ENCODE assay signal across 8 cellular contexts in the genomic region with DNA sequence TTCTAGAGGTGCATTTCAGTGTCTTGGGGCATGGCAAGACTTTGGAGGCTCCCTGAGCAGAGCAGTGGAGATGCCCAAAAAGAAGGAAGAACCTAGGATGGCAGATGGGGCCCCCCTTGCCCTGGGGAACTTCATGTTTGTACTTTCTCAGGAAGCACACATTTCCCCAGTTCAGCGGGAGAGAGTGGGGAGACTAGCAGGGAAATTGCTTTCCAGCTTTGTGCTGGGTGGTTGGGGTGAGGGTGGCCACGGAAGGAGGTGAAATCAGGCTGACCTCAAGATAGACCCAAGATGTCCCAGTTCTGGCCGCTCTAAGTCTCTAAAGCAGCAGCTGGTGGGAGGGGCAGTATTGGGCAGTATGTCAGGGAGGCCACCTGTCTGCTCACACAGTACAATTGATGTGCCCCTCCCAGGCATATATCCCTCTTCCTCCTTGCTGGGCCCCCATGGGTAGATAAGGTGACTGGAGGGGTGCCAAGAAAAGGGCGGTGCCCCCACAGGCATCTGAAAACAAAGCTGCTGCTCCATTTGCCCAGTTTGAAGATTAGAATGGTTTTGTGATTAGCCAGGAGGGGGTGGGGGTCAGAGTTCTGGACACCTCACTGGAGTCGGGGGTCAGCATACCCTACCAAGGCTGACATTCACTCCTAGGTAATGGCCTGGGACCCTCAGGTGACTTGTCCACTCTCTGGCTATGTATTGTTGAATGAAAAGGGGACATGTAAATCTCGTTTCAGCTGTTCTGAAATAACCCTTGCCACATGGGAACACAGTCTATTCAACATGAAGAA. TPM values are rescaled to one million over a fixed set of nuclear protein-coding genes. Genes with fewer than 3 reads are reported as not detected.
DNase-seq lines count a peak whose midpoint lies in the region; ATAC-seq, FAIRE-seq and TF ChIP-seq lines count a peak whose summit lies in the region.

No MANE protein-coding gene starts in this region.

- H3K27me3 ChIP-seq in mammary epithelial cell (ENCODE audit: insufficient read depth, low read length) = no peaks in the 10 kb centered on the region
- no peaks in the 10 kb centered on the region for H3K27me3 ChIP-seq in HepG2 (ENCODE audit: control insufficient read depth in 1 of 2, insufficient read depth in 2 of 2, low read length in 2 of 2)
- no peaks in the 10 kb centered on the region for H3K27me3 ChIP-seq in transverse colon
- no peaks in the 10 kb centered on the region for H3K27me3 ChIP-seq in MM.1S (replicated peaks; ENCODE audit: insufficient read depth, low read length)

- no peak for TF ChIP-seq RAD21 in HepG2 (CRISPR knock-in tag; IDR thresholded peaks at IDR 0.05)

- intact Hi-C loops in mammary epithelial cell (cut with micrococcal nuclease) = loop anchor here (1.0 to 5.0 kb wide), 2 partner anchors 8 to 132 kb away; partner anchors contain the start of gene STAT3
- intact Hi-C loops in HepG2 (cut with micrococcal nuclease; ENCODE audit: unreplicated experiment) = no loop called here
- intact Hi-C loops in transverse colon (cut with DNase I; ENCODE audit: low total_unique reads) = no loop called here

- H2AFZ ChIP-seq in mammary epithelial cell (ENCODE audit: low read depth, low read length) (peak overlapping the region; percentile 40), HepG2 (ENCODE audit: low read length) (no peak overlapping the region), MM.1S (ENCODE audit: low read length) (no peak overlapping the region)

- H3K4me2 ChIP-seq in mammary epithelial cell (ENCODE audit: insufficient read depth, low read depth, low read length) (peak overlapping the region; percentile 3), HepG2 (ENCODE audit: low read depth, low read length) (peak overlapping the region; percentile 53; the same call in 1 of the 2 replicates), MM.1S (ENCODE audit: low read depth, low read length) (no peak overlapping the region)

- H4K20me1 ChIP-seq in mammary epithelial cell (ENCODE audit: insufficient read depth, low read length) (no peaks in the 10 kb centered on the region), HepG2 (ENCODE audit: insufficient read depth, low read length) (no peaks in the 10 kb centered on the region), MM.1S (ENCODE audit: insufficient read depth, low read length) (no peaks in the 10 kb centered on the region)

- H3K9me3 ChIP-seq in mammary epithelial cell (replicated peaks; ENCODE audit: insufficient read depth, low read length) (no peaks in the 10 kb centered on the region), HepG2 (ENCODE audit: low read length) (no peaks in the 10 kb centered on the region), transverse colon (no peaks in the 10 kb centered on the region), MM.1S (replicated peaks; ENCODE audit: insufficient read depth, low read length) (no peaks in the 10 kb centered on the region)

- DNase-seq in Kasumi-1 (lab: John Stamatoyannopoulos, UW) (peak; percentile 45 to 50), mammary epithelial cell (no peak), HepG2 (ENCODE audit: low spot score) (peak; percentile 63), transverse colon (peak; percentile 91), MM.1S (no peak)
- DNase-seq in activated naive CD4-positive, alpha-beta T cell treated with Interleukin-2 at 50 U/mL for 16 hours = no peak

- FAIRE-seq in HepG2 (lab: Jason Lieb, UNC) = peak; percentile 4

- no peak for TF ChIP-seq POLR2A in HepG2 (IDR thresholded peaks at IDR 0.05; ENCODE audit: insufficient read depth in 1 of 2, low read depth in 2 of 2, low read length in 2 of 2)
- TF ChIP-seq POLR2A in transverse colon (IDR thresholded peaks at IDR 0.05) = no peak

- H3K79me2 ChIP-seq in mammary epithelial cell (ENCODE audit: insufficient read depth, low read length) (no peaks in the 10 kb centered on the region), HepG2 (ENCODE audit: insufficient read depth, low read length) (no peaks in the 10 kb centered on the region), MM.1S (ENCODE audit: low read length) (no peaks in the 10 kb centered on the region)

- peaks cover 44% of the 10 kb centered on the region for H3K4me1 ChIP-seq in mammary epithelial cell (ENCODE audit: insufficient read depth, low read length)
- peaks cover 64% of the 10 kb centered on the region for H3K4me1 ChIP-seq in HepG2 (ENCODE audit: insufficient read depth, low read length)
- H3K4me1 ChIP-seq in transverse colon = peaks cover 48 to 63% (median 60%) of the 10 kb centered on the region in 4 donors
- no peaks in the 10 kb centered on the region for H3K4me1 ChIP-seq in MM.1S (ENCODE audit: low read length)

- H3K9ac ChIP-seq in mammary epithelial cell (ENCODE audit: insufficient read depth, low read length) (no peak overlapping the region), HepG2 (ENCODE audit: insufficient read depth, low read depth, low read length) (peak overlapping the region; percentile 54), MM.1S (ENCODE audit: low read length) (no peak overlapping the region)

- H3K27ac ChIP-seq in mammary epithelial cell (ENCODE audit: insufficient read depth, low read depth, low read length) = peak overlapping the region; percentile 64
- H3K27ac ChIP-seq in HepG2 (ENCODE audit: extremely low read length, insufficient read depth, low read length) = peak overlapping the region; percentile 70
- H3K27ac ChIP-seq in transverse colon = peak overlapping the region; percentile 89 to 98 (median 92)
- H3K27ac ChIP-seq in MM.1S (ENCODE audit: low read length) = no peak overlapping the region

- no peaks in the 10 kb centered on the region for H3K36me3 ChIP-seq in mammary epithelial cell (ENCODE audit: insufficient read depth, low read length)
- H3K36me3 ChIP-seq in HepG2 (replicated peaks in 1 of 2; ENCODE audit: control insufficient read depth in 1 of 2, insufficient read depth in 2 of 2, low read length in 2 of 2) = peaks cover 15 to 20% of the 10 kb centered on the region in 2 experiments
- H3K36me3 ChIP-seq in transverse colon = peaks cover 0 to 9% (median 0%) of the 10 kb centered on the region in 4 donors
- no peaks in the 10 kb centered on the region for H3K36me3 ChIP-seq in MM.1S (replicated peaks; ENCODE audit: insufficient read depth, low read length)

- TF ChIP-seq CTCF in mammary epithelial cell (conservative IDR thresholded peaks at IDR 0.05 in 1 of 2, IDR thresholded peaks at IDR 0.05 in 1 of 2; ENCODE audit: extremely low read depth in 1 of 2, insufficient read depth in 1 of 2, low read depth in 1 of 2, low read length in 2 of 2) (no peak), HepG2 (CRISPR knock-in tag; IDR thresholded peaks at IDR 0.05) (no peak), transverse colon (IDR thresholded peaks at IDR 0.05) (no peak), MM.1S (IDR thresholded peaks at IDR 0.05; ENCODE audit: low read length) (no peak)

- dilution Hi-C loops in mammary epithelial cell (cut with HindIII; ENCODE audit: low sequenced_read_pairs) = no loop called here

- H3K4me3 ChIP-seq in mammary epithelial cell (replicated peaks in 1 of 3; ENCODE audit: insufficient read depth in 1 of 3, low read depth in 2 of 3, low read length in 3 of 3) = no peak overlapping the region
- no peak overlapping the region for H3K4me3 ChIP-seq in HepG2 (replicated peaks in 1 of 3; ENCODE audit: insufficient read depth in 1 of 3, low read depth in 2 of 3, low read length in 3 of 3)
- H3K4me3 ChIP-seq in transverse colon = no peak overlapping the region
- no peak overlapping the region for H3K4me3 ChIP-seq in MM.1S (ENCODE audit: low read length)

- TF ChIP-seq EP300 in HepG2 (IDR thresholded peaks at IDR 0.05; ENCODE audit: low read depth in 2 of 2, low read length in 2 of 2) (no peak; a peak in 1 of 4 replicates), HepG2 (CRISPR knock-in tag; IDR thresholded peaks at IDR 0.05; ENCODE audit: borderline replicate concordance) (no peak), transverse colon (IDR thresholded peaks at IDR 0.05; ENCODE audit: low read depth) (no peak)

- no peaks in the 10 kb centered on the region for H3K9me2 ChIP-seq in MM.1S (replicated peaks; ENCODE audit: insufficient read depth, low read length)

- 39% methylated on average over 4 of the region's 6 CpGs for WGBS in mammary epithelial cell (ENCODE audit: low coverage, missing lambda C conversion rate)
- 70% methylated on average over 6 of the region's 6 CpGs for WGBS in HepG2 (ENCODE audit: low lambda C conversion rate)
- WGBS in transverse colon (ENCODE audit: low coverage in 1 of 2), 2 donors = 21 to 34% methylated on average over 3 to 6 of the region's 6 CpGs

- CTCF ChIA-PET in mammary epithelial cell (lab: Charles Lee; ENCODE audit: low non-redundant PET) = interaction anchor here (0.5 kb wide), 1 partner anchor 152 kb away, joined by 4 read pairs; no protein-coding TSS in a partner anchor
- CTCF ChIA-PET in HepG2 (lab: Yijun Ruan, JAX; ENCODE audit: low intra/inter-chr PET ratio, low total read pairs) = interaction anchor here (1.4 to 2.5 kb wide), 2 partner anchors 8 to 59 kb away, joined by 3 to 28 read pairs; partner anchors contain the start of gene PSMC3IP

- ATAC-seq in HepG2 (no peak), HG02678 (IDR thresholded peaks at IDR 0.05; ENCODE audit: unreplicated experiment) (no peak), GM18907 (IDR thresholded peaks at IDR 0.05; ENCODE audit: unreplicated experiment) (no peak)

- POLR2A ChIA-PET in HepG2 (lab: Yijun Ruan, JAX) = interaction anchor here (1.2 to 4.3 kb wide), 13 partner anchors 8 to 130 kb away, joined by 3 to 52 read pairs (median 7); partner anchors contain the start of genes CAVIN1, NAGLU, RETREG3 and STAT3

- no TSS peak for BruUV-seq in mammary epithelial cell (replicated peaks; lab: Mats Ljungman, UMichigan)
- BruUV-seq in HepG2 (replicated peaks; lab: Mats Ljungman, UMichigan) = no TSS peak

- in situ Hi-C loops in mammary epithelial cell (cut with MboI; ENCODE audit: low sequenced_read_pairs in 2 of 2) = no loop called here
- in situ Hi-C loops in HepG2 (cut with HindIII; ENCODE audit: extremely low pct_ligation_motif_present, low pct_unique_long_range_greater_than_20kb) = loop anchor here (5.0 kb wide), 1 partner anchor 97 kb away; the partner anchor contains the start of gene CAVIN1
- in situ Hi-C loops in transverse colon (cut with MboI; ENCODE audit: low pct_ligation_motif_present in 1 of 4, low pct_unique_long_range_greater_than_20kb in 1 of 4, low sequenced_read_pairs in 3 of 4) = loop anchor here in 2 of 4 donors (25.0 kb wide), 3 partner anchors 107 to 207 kb away; partner anchors contain the start of gene CAVIN1 (in 1 of the 2)

- H3F3A ChIP-seq in MM.1S (ENCODE audit: insufficient read depth, low read length) = no peaks in the 10 kb centered on the region

RNA-seq across cellular contexts. Expression of gene NAGLU, which starts 17.1 kb away (rescaled TPM):
- total RNA-seq in mammary epithelial cell (10 to 100 TPM; 22.7 to 25.2 TPM), HepG2 (2016; rRNA removed; fragmentation: Illumina TruSeq; extraction: Trizol) (13.1 and 40.1 TPM in 2 replicates), transverse colon (10 to 100 TPM; 35.4 to 95.7 (median 66.2) TPM)
- polyA plus RNA-seq in mammary epithelial cell (17.5 TPM), HepG2 (2011; rRNA removed) (28.2 and 29.4 TPM in 2 replicates)
- 28.6 TPM for polyA minus RNA-seq in mammary epithelial cell
- 11.7 and 11.8 TPM in 2 replicates for total RNA-seq in HepG2 (2016; cell fraction: cytosol; rRNA removed; fragmentation: Illumina TruSeq; extraction: Trizol; ENCODE audit: low read depth)
- 11.6 and 40.3 TPM in 2 replicates for total RNA-seq in HepG2 (2016; cell fraction: insoluble cytoplasmic fraction; rRNA removed; fragmentation: Illumina TruSeq; extraction: Trizol)
- total RNA-seq in HepG2 (2016; cell fraction: membrane; rRNA removed; fragmentation: Illumina TruSeq; extraction: Trizol) = 16.4 and 17.9 TPM in 2 replicates
- 46.8 and 52.2 TPM in 2 replicates for total RNA-seq in HepG2 (2016; cell fraction: nucleus; rRNA removed; fragmentation: Illumina TruSeq; extraction: Trizol)
- 19.2 and 36.3 TPM in 2 replicates for polyA plus RNA-seq in HepG2 (2011; cell fraction: cytosol; rRNA removed)
- 76.6 and 98.9 TPM in 2 replicates for polyA plus RNA-seq in HepG2 (2011; cell fraction: nucleus; rRNA removed)
- 20.7 and 21.0 TPM in 2 replicates for polyA plus RNA-seq in HepG2 (2012)
- 8.0 and 8.6 TPM in 2 replicates for polyA plus RNA-seq in HepG2 (2016; cell fraction: cytosol; fragmentation: Illumina TruSeq; extraction: Trizol; ENCODE audit: low read depth)
- polyA plus RNA-seq in HepG2 (2016; cell fraction: insoluble cytoplasmic fraction; fragmentation: Illumina TruSeq; extraction: Trizol; ENCODE audit: low read depth) = 12.0 and 16.4 TPM in 2 replicates
- 11.8 and 12.2 TPM in 2 replicates for polyA plus RNA-seq in HepG2 (2016; cell fraction: membrane; fragmentation: Illumina TruSeq; extraction: Trizol; ENCODE audit: low read depth)
- polyA plus RNA-seq in HepG2 (2016; cell fraction: nucleus; fragmentation: Illumina TruSeq; extraction: Trizol; ENCODE audit: insufficient read depth, low read depth) = 83.1 and 85.8 TPM in 2 replicates
- polyA minus RNA-seq in HepG2 (2011; rRNA and poly(A)+ RNA removed; ENCODE audit: low replicate concordance) = 23.9 and 52.5 TPM in 2 replicates
- 17.1 and 17.5 TPM in 2 replicates for polyA minus RNA-seq in HepG2 (2011; cell fraction: cytosol; rRNA and poly(A)+ RNA removed)
- 31.7 and 32.4 TPM in 2 replicates for polyA minus RNA-seq in HepG2 (2011; cell fraction: nucleus; rRNA and poly(A)+ RNA removed)

RNA-seq across cellular contexts. Expression of gene HSD17B1, which starts 33.8 kb away (rescaled TPM):
- total RNA-seq in mammary epithelial cell (10 to 100 TPM; 19.3 to 23.8 TPM), HepG2 (2016; rRNA removed; fragmentation: Illumina TruSeq; extraction: Trizol) (0.77 and 0.93 TPM in 2 replicates), transverse colon (1 to 10 TPM in 1 of 4 donors, under 1 TPM in 2, not detected in 1; 0.41 to 2.2 (median 0.95) TPM)
- polyA plus RNA-seq in mammary epithelial cell (5.8 TPM), HepG2 (2011; rRNA removed) (0.34 and 0.54 TPM in 2 replicates)
- polyA minus RNA-seq in mammary epithelial cell = 0.16 TPM
- total RNA-seq in HepG2 (2016; cell fraction: cytosol; rRNA removed; fragmentation: Illumina TruSeq; extraction: Trizol; ENCODE audit: low read depth) = 0.88 and 1.6 TPM in 2 replicates
- 1.00 and 1.1 TPM in 2 replicates for total RNA-seq in HepG2 (2016; cell fraction: insoluble cytoplasmic fraction; rRNA removed; fragmentation: Illumina TruSeq; extraction: Trizol)
- 0.71 and 0.90 TPM in 2 replicates for total RNA-seq in HepG2 (2016; cell fraction: membrane; rRNA removed; fragmentation: Illumina TruSeq; extraction: Trizol)
- total RNA-seq in HepG2 (2016; cell fraction: nucleus; rRNA removed; fragmentation: Illumina TruSeq; extraction: Trizol) = 0.53 and 1.1 TPM in 2 replicates
- 0.22 and 0.75 TPM in 2 replicates for polyA plus RNA-seq in HepG2 (2011; cell fraction: cytosol; rRNA removed)
- polyA plus RNA-seq in HepG2 (2011; cell fraction: nucleus; rRNA removed) = 2.1 and 2.9 TPM in 2 replicates
- 3.1 and 4.6 TPM in 2 replicates for polyA plus RNA-seq in HepG2 (2012)
- 0.66 and 0.93 TPM in 2 replicates for polyA plus RNA-seq in HepG2 (2016; cell fraction: cytosol; fragmentation: Illumina TruSeq; extraction: Trizol; ENCODE audit: low read depth)
- polyA plus RNA-seq in HepG2 (2016; cell fraction: insoluble cytoplasmic fraction; fragmentation: Illumina TruSeq; extraction: Trizol; ENCODE audit: low read depth) = 0.40 and 0.55 TPM in 2 replicates
- 0.49 TPM in 2 replicates for polyA plus RNA-seq in HepG2 (2016; cell fraction: membrane; fragmentation: Illumina TruSeq; extraction: Trizol; ENCODE audit: low read depth)
- 1.3 and 1.4 TPM in 2 replicates for polyA plus RNA-seq in HepG2 (2016; cell fraction: nucleus; fragmentation: Illumina TruSeq; extraction: Trizol; ENCODE audit: insufficient read depth, low read depth)
- polyA minus RNA-seq in HepG2 (2011; rRNA and poly(A)+ RNA removed; ENCODE audit: low replicate concordance) = 0.94 and 1.4 TPM in 2 replicates
- 0.62 and 0.89 TPM in 2 replicates for polyA minus RNA-seq in HepG2 (2011; cell fraction: cytosol; rRNA and poly(A)+ RNA removed)
- 1.2 and 1.3 TPM in 2 replicates for polyA minus RNA-seq in HepG2 (2011; cell fraction: nucleus; rRNA and poly(A)+ RNA removed)

RNA-seq across cellular contexts. Expression of gene COASY, which starts 43.0 kb away (rescaled TPM):
- 10 to 100 TPM; 26.0 to 90.1 TPM for total RNA-seq in mammary epithelial cell
- 61.1 TPM for polyA plus RNA-seq in mammary epithelial cell
- 92.7 TPM for polyA minus RNA-seq in mammary epithelial cell
- 90.7 and 115 TPM in 2 replicates for total RNA-seq in HepG2 (2016; rRNA removed; fragmentation: Illumina TruSeq; extraction: Trizol)
- 22.2 and 24.7 TPM in 2 replicates for total RNA-seq in HepG2 (2016; cell fraction: cytosol; rRNA removed; fragmentation: Illumina TruSeq; extraction: Trizol; ENCODE audit: low read depth)
- total RNA-seq in HepG2 (2016; cell fraction: insoluble cytoplasmic fraction; rRNA removed; fragmentation: Illumina TruSeq; extraction: Trizol) = 99.1 and 105 TPM in 2 replicates
- 64.5 and 68.5 TPM in 2 replicates for total RNA-seq in HepG2 (2016; cell fraction: membrane; rRNA removed; fragmentation: Illumina TruSeq; extraction: Trizol)
- total RNA-seq in HepG2 (2016; cell fraction: nucleus; rRNA removed; fragmentation: Illumina TruSeq; extraction: Trizol) = 102 and 126 TPM in 2 replicates
- polyA plus RNA-seq in HepG2 (2011; rRNA removed) = 125 and 158 TPM in 2 replicates
- polyA plus RNA-seq in HepG2 (2011; cell fraction: cytosol; rRNA removed) = 60.6 and 76.3 TPM in 2 replicates
- 464 and 551 TPM in 2 replicates for polyA plus RNA-seq in HepG2 (2011; cell fraction: nucleus; rRNA removed)
- polyA plus RNA-seq in HepG2 (2012) = 189 and 231 TPM in 2 replicates
- polyA plus RNA-seq in HepG2 (2016; cell fraction: cytosol; fragmentation: Illumina TruSeq; extraction: Trizol; ENCODE audit: low read depth) = 24.2 and 25.6 TPM in 2 replicates
- polyA plus RNA-seq in HepG2 (2016; cell fraction: insoluble cytoplasmic fraction; fragmentation: Illumina TruSeq; extraction: Trizol; ENCODE audit: low read depth) = 120 and 149 TPM in 2 replicates
- 59.9 and 61.3 TPM in 2 replicates for polyA plus RNA-seq in HepG2 (2016; cell fraction: membrane; fragmentation: Illumina TruSeq; extraction: Trizol; ENCODE audit: low read depth)
- 256 and 260 TPM in 2 replicates for polyA plus RNA-seq in HepG2 (2016; cell fraction: nucleus; fragmentation: Illumina TruSeq; extraction: Trizol; ENCODE audit: insufficient read depth, low read depth)
- 127 and 141 TPM in 2 replicates for polyA minus RNA-seq in HepG2 (2011; rRNA and poly(A)+ RNA removed; ENCODE audit: low replicate concordance)
- polyA minus RNA-seq in HepG2 (2011; cell fraction: cytosol; rRNA and poly(A)+ RNA removed) = 69.1 and 69.4 TPM in 2 replicates
- 69.1 and 80.1 TPM in 2 replicates for polyA minus RNA-seq in HepG2 (2011; cell fraction: nucleus; rRNA and poly(A)+ RNA removed)
- total RNA-seq in transverse colon = 10 to 100 TPM; 46.4 to 91.7 (median 57.6) TPM

RNA-seq across cellular contexts. Expression of gene MLX, which starts 48.0 kb away (rescaled TPM):
- total RNA-seq in mammary epithelial cell = 10 to 100 TPM; 24.5 to 40.4 TPM
- polyA plus RNA-seq in mammary epithelial cell = 49.3 TPM
- polyA minus RNA-seq in mammary epithelial cell = 26.6 TPM
- total RNA-seq in HepG2 (2016; rRNA removed; fragmentation: Illumina TruSeq; extraction: Trizol) = 38.9 and 40.2 TPM in 2 replicates
- total RNA-seq in HepG2 (2016; cell fraction: cytosol; rRNA removed; fragmentation: Illumina TruSeq; extraction: Trizol; ENCODE audit: low read depth) = 28.0 and 30.5 TPM in 2 replicates
- 37.2 and 39.5 TPM in 2 replicates for total RNA-seq in HepG2 (2016; cell fraction: insoluble cytoplasmic fraction; rRNA removed; fragmentation: Illumina TruSeq; extraction: Trizol)
- total RNA-seq in HepG2 (2016; cell fraction: membrane; rRNA removed; fragmentation: Illumina TruSeq; extraction: Trizol) = 34.6 and 39.3 TPM in 2 replicates
- 34.5 and 44.1 TPM in 2 replicates for total RNA-seq in HepG2 (2016; cell fraction: nucleus; rRNA removed; fragmentation: Illumina TruSeq; extraction: Trizol)
- polyA plus RNA-seq in HepG2 (2011; rRNA removed) = 74.4 and 85.4 TPM in 2 replicates
- polyA plus RNA-seq in HepG2 (2011; cell fraction: cytosol; rRNA removed) = 53.2 and 55.1 TPM in 2 replicates
- 173 and 195 TPM in 2 replicates for polyA plus RNA-seq in HepG2 (2011; cell fraction: nucleus; rRNA removed)
- 41.9 and 49.7 TPM in 2 replicates for polyA plus RNA-seq in HepG2 (2012)
- polyA plus RNA-seq in HepG2 (2016; cell fraction: cytosol; fragmentation: Illumina TruSeq; extraction: Trizol; ENCODE audit: low read depth) = 14.9 and 18.6 TPM in 2 replicates
- 55.1 and 57.7 TPM in 2 replicates for polyA plus RNA-seq in HepG2 (2016; cell fraction: insoluble cytoplasmic fraction; fragmentation: Illumina TruSeq; extraction: Trizol; ENCODE audit: low read depth)
- 24.6 and 25.0 TPM in 2 replicates for polyA plus RNA-seq in HepG2 (2016; cell fraction: membrane; fragmentation: Illumina TruSeq; extraction: Trizol; ENCODE audit: low read depth)
- polyA plus RNA-seq in HepG2 (2016; cell fraction: nucleus; fragmentation: Illumina TruSeq; extraction: Trizol; ENCODE audit: insufficient read depth, low read depth) = 99.9 and 109 TPM in 2 replicates
- 81.6 and 104 TPM in 2 replicates for polyA minus RNA-seq in HepG2 (2011; rRNA and poly(A)+ RNA removed; ENCODE audit: low replicate concordance)
- 29.7 and 33.3 TPM in 2 replicates for polyA minus RNA-seq in HepG2 (2011; cell fraction: cytosol; rRNA and poly(A)+ RNA removed)
- polyA minus RNA-seq in HepG2 (2011; cell fraction: nucleus; rRNA and poly(A)+ RNA removed) = 50.6 and 76.5 TPM in 2 replicates
- total RNA-seq in transverse colon = 100 to 1,000 TPM in 3 of 4 donors, 10 to 100 TPM in 1; 81.3 to 191 (median 143) TPM

RNA-seq across cellular contexts. Expression of gene PSMC3IP, which starts 58.6 kb away (rescaled TPM):
- 10 to 100 TPM in 1 of 2 donors, 1 to 10 TPM in 1; 2.2 to 25.2 TPM for total RNA-seq in mammary epithelial cell
- 14.4 TPM for polyA plus RNA-seq in mammary epithelial cell
- 8.2 TPM for polyA minus RNA-seq in mammary epithelial cell
- total RNA-seq in HepG2 (2016; rRNA removed; fragmentation: Illumina TruSeq; extraction: Trizol) = 20.1 and 22.4 TPM in 2 replicates
- total RNA-seq in HepG2 (2016; cell fraction: cytosol; rRNA removed; fragmentation: Illumina TruSeq; extraction: Trizol; ENCODE audit: low read depth) = 25.7 and 27.1 TPM in 2 replicates
- 19.5 and 23.7 TPM in 2 replicates for total RNA-seq in HepG2 (2016; cell fraction: insoluble cytoplasmic fraction; rRNA removed; fragmentation: Illumina TruSeq; extraction: Trizol)
- total RNA-seq in HepG2 (2016; cell fraction: membrane; rRNA removed; fragmentation: Illumina TruSeq; extraction: Trizol) = 36.3 and 38.4 TPM in 2 replicates
- total RNA-seq in HepG2 (2016; cell fraction: nucleus; rRNA removed; fragmentation: Illumina TruSeq; extraction: Trizol) = 19.9 and 24.0 TPM in 2 replicates
- polyA plus RNA-seq in HepG2 (2011; rRNA removed) = 5.5 and 6.5 TPM in 2 replicates
- 3.1 and 3.3 TPM in 2 replicates for polyA plus RNA-seq in HepG2 (2011; cell fraction: cytosol; rRNA removed)
- 15.1 and 18.7 TPM in 2 replicates for polyA plus RNA-seq in HepG2 (2011; cell fraction: nucleus; rRNA removed)
- polyA plus RNA-seq in HepG2 (2012) = 6.5 and 8.5 TPM in 2 replicates
- 36.9 and 41.0 TPM in 2 replicates for polyA plus RNA-seq in HepG2 (2016; cell fraction: cytosol; fragmentation: Illumina TruSeq; extraction: Trizol; ENCODE audit: low read depth)
- polyA plus RNA-seq in HepG2 (2016; cell fraction: insoluble cytoplasmic fraction; fragmentation: Illumina TruSeq; extraction: Trizol; ENCODE audit: low read depth) = 31.0 and 31.1 TPM in 2 replicates
- 41.0 and 42.1 TPM in 2 replicates for polyA plus RNA-seq in HepG2 (2016; cell fraction: membrane; fragmentation: Illumina TruSeq; extraction: Trizol; ENCODE audit: low read depth)
- polyA plus RNA-seq in HepG2 (2016; cell fraction: nucleus; fragmentation: Illumina TruSeq; extraction: Trizol; ENCODE audit: insufficient read depth, low read depth) = 56.5 and 60.1 TPM in 2 replicates
- 2.7 and 15.4 TPM in 2 replicates for polyA minus RNA-seq in HepG2 (2011; rRNA and poly(A)+ RNA removed; ENCODE audit: low replicate concordance)
- 1.6 and 2.4 TPM in 2 replicates for polyA minus RNA-seq in HepG2 (2011; cell fraction: cytosol; rRNA and poly(A)+ RNA removed)
- polyA minus RNA-seq in HepG2 (2011; cell fraction: nucleus; rRNA and poly(A)+ RNA removed) = 9.1 and 9.4 TPM in 2 replicates
- total RNA-seq in transverse colon = 1 to 10 TPM in 2 of 4 donors, under 1 TPM in 1, not detected in 1; 0.96 to 2.6 (median 1.3) TPM

Comparison
In these comparisons a context has a peak if more than half of its experiments do, and no peak if none do; other contexts are left out.
1. DNase-seq: peak in Kasumi-1 (2 of 2), HepG2 (single experiment) and transverse colon (single experiment); none in mammary epithelial cell (single experiment), MM.1S (single experiment) and activated naive CD4-positive, alpha-beta T cell treated with Interleukin-2 at 50 U/mL for 16 hours (single experiment).
2. RNA of gene HSD17B1, which starts 33.8 kb away (total RNA-seq): 19.3 to 23.8 TPM in mammary epithelial cell; 0.41 to 2.2 TPM in transverse colon and 0.53 to 1.6 TPM in HepG2; every median in the first group is over 4 times any median in the second.